Comparison of ENCODE assay signal across 13 cellular contexts in the genomic region with DNA sequence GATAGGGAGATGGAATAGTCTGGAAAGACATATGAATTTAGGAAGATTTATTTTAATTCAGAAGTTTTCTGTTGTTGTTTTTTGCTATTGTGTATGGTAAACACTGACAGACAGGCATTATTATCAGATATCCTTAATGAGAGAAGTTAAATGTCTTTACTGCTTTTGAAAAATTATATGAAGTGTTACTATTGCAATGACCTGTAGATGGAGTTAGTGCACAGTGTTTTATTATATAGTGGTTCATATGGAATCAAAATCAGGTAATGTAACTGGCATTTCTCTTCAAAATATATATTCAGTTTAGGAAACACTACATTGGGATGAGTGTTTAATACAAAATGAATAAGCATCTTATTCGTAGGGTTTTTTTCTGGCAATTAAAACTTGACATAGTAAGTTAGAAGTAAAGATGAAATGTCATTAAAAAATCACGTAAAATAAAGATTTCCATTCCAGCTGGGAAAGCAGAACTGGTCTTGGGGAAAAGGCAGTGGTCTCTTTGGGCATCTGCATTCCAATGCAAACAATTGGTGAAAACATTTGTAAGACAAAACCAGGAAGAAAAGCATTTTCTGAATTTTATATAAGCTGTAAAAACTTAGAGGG. TPM values are rescaled to one million over a fixed set of nuclear protein-coding genes. Genes with fewer than 3 reads are reported as not detected.
A peak's percentile ranks its signal among the peaks of the same experiment; 100 is the strongest.
DNase-seq lines count a peak whose midpoint lies in the region; ATAC-seq and TF ChIP-seq lines count a peak whose summit lies in the region.
"Had no signal": no experiment of that assay in that cellular context is flagged by ENCODE, and none has a peak within 500 bp of the region (broad histone marks: within the 10 kb centered on the region; RNA-seq: fewer than 3 reads in every experiment).

No MANE protein-coding gene starts in this region.

- no peak overlapping the region for H2BK5ac ChIP-seq in mesendoderm (ENCODE audit: low read length)

- no peak overlapping the region for H4K8ac ChIP-seq in mesendoderm (ENCODE audit: low read depth, low read length)

- H3K9ac ChIP-seq in mesendoderm (ENCODE audit: low read length): no peak overlapping the region

- no peak overlapping the region for H4K5ac ChIP-seq in mesendoderm (ENCODE audit: low read length)

- H3K4me3 ChIP-seq in BE2C (ENCODE audit: low read depth, low read length): no peak overlapping the region
- H3K4me3 ChIP-seq in mesendoderm (ENCODE audit: low read length): no peak overlapping the region

- no peak overlapping the region for H3K4me2 ChIP-seq in mesendoderm (ENCODE audit: low read length)

- H3K56ac ChIP-seq in mesendoderm (ENCODE audit: low read length): no peak overlapping the region

- H3K4me1 ChIP-seq in BE2C: peaks cover 17% of the 10 kb centered on the region
- H3K4me1 ChIP-seq in mesendoderm (ENCODE audit: control insufficient read depth, low read depth, low read length): no peaks in the 10 kb centered on the region

- intact Hi-C loops in natural killer cell (cut with micrococcal nuclease): no loop called here

- TF ChIP-seq CTCF in BE2C (IDR thresholded peaks at IDR 0.05; ENCODE audit: low read depth, low read length) (peak; percentile 41; the same call in 1 of the 2 replicates), glutamatergic neuron (IDR thresholded peaks at IDR 0.05; ENCODE audit: partially characterized antibody, unreplicated experiment) (peak; percentile 36), natural killer cell (IDR thresholded peaks at IDR 0.05) (no peak)

- H3K9me3 Mint-ChIP-seq in glutamatergic neuron (ENCODE audit: unreplicated experiment): no peaks in the 10 kb centered on the region
- H3K9me3 Mint-ChIP-seq in activated T-cell treated with anti-CD3 and anti-CD28 coated beads, Interleukin-2, amount 50 U/mL, for 24 hours: no peaks in the 10 kb centered on the region
- peaks cover 0 to 2% of the 10 kb centered on the region in 2 donors for H3K9me3 Mint-ChIP-seq in natural killer cell

- H3K27me3 ChIP-seq in BE2C (no peaks in the 10 kb centered on the region), mesendoderm (ENCODE audit: insufficient read depth, low read length, poor library complexity) (no peaks in the 10 kb centered on the region)

- no peak overlapping the region for H3K27ac ChIP-seq in mesendoderm (ENCODE audit: low read depth, low read length)

- peak; percentile 52 for ATAC-seq in GM21723 (IDR thresholded peaks at IDR 0.05; ENCODE audit: unreplicated experiment)
- ATAC-seq in HG03039 (IDR thresholded peaks at IDR 0.05; ENCODE audit: unreplicated experiment): no peak
- ATAC-seq in natural killer cell: no peak

- H3K79me2 ChIP-seq in mesendoderm (ENCODE audit: control insufficient read depth, insufficient read depth, low read length): no peaks in the 10 kb centered on the region

- H3K36me3 ChIP-seq in BE2C (no peaks in the 10 kb centered on the region), mesendoderm (ENCODE audit: control insufficient read depth, insufficient read depth, low read length) (no peaks in the 10 kb centered on the region)

- H3K27me3 Mint-ChIP-seq in glutamatergic neuron (ENCODE audit: unreplicated experiment): peaks cover 5% of the 10 kb centered on the region
- peaks cover 22% of the 10 kb centered on the region for H3K27me3 Mint-ChIP-seq in activated T-cell treated with anti-CD3 and anti-CD28 coated beads, Interleukin-2, amount 50 U/mL, for 24 hours
- peaks cover 0 to 4% of the 10 kb centered on the region in 2 donors for H3K27me3 Mint-ChIP-seq in natural killer cell (ENCODE audit: low read depth in 2 of 2)

- no peak overlapping the region for H3K4ac ChIP-seq in mesendoderm (ENCODE audit: low read depth, low read length)

- H3K36me3 Mint-ChIP-seq in glutamatergic neuron (ENCODE audit: unreplicated experiment): no peaks in the 10 kb centered on the region
- no peaks in the 10 kb centered on the region for H3K36me3 Mint-ChIP-seq in activated T-cell treated with anti-CD3 and anti-CD28 coated beads, Interleukin-2, amount 50 U/mL, for 24 hours (ENCODE audit: low read depth)
- no peaks in the 10 kb centered on the region for H3K36me3 Mint-ChIP-seq in natural killer cell

- WGBS in mesendoderm (ENCODE audit: extremely low coverage, insufficient coverage, low lambda C conversion rate): no CpG with 5 or more reads among the region's 2 CpGs

- H3K4me1 Mint-ChIP-seq in glutamatergic neuron (ENCODE audit: low read depth, unreplicated experiment) (peaks cover 3% of the 10 kb centered on the region), natural killer cell (no peaks in the 10 kb centered on the region)
- H3K4me1 Mint-ChIP-seq in activated T-cell treated with anti-CD3 and anti-CD28 coated beads, Interleukin-2, amount 50 U/mL, for 24 hours (ENCODE audit: low read depth): no peaks in the 10 kb centered on the region

- H3K4me3 Mint-ChIP-seq in glutamatergic neuron (ENCODE audit: unreplicated experiment) (no peak overlapping the region), natural killer cell (no peak overlapping the region)
- no peak overlapping the region for H3K4me3 Mint-ChIP-seq in activated T-cell treated with anti-CD3 and anti-CD28 coated beads, Interleukin-2, amount 50 U/mL, for 24 hours

- no peaks in the 10 kb centered on the region for H3K9me3 ChIP-seq in BE2C

- H3K27ac Mint-ChIP-seq in glutamatergic neuron (ENCODE audit: unreplicated experiment): no peak overlapping the region
- no peak overlapping the region for H3K27ac Mint-ChIP-seq in activated T-cell treated with anti-CD3 and anti-CD28 coated beads, Interleukin-2, amount 50 U/mL, for 24 hours
- no peak overlapping the region for H3K27ac Mint-ChIP-seq in natural killer cell

- no peak overlapping the region for H2BK15ac ChIP-seq in mesendoderm (replicated peaks; ENCODE audit: low read depth)

- H3K79me1 ChIP-seq in mesendoderm (ENCODE audit: low read length): no peaks in the 10 kb centered on the region

- no peak overlapping the region for H2BK120ac ChIP-seq in mesendoderm (ENCODE audit: low read depth, low read length)

- no peak overlapping the region for H2AK5ac ChIP-seq in mesendoderm (ENCODE audit: low read length)

- no peak overlapping the region for H3K23ac ChIP-seq in mesendoderm (ENCODE audit: low read length)

- DNase-seq in BE2C (no peak), RKO (ENCODE audit: low spot score) (peak; percentile 51), glutamatergic neuron (no peak), natural killer cell (no peak), mesendoderm (no peak)
- DNase-seq in activated T-cell treated with anti-CD3 and anti-CD28 coated beads, Interleukin-2, amount 50 U/mL, for 24 hours: no peak
- DNase-seq: activated naive CD4-positive, alpha-beta T cell treated with Interleukin-2 at 50 U/mL for 16 hours; Calu3; islet precursor cell; stimulated activated CD8-positive, alpha-beta memory T cell treated with anti-CD3 and anti-CD28 coated beads, Interleukin-4, amount 100 ng/mL, for 48 hours had no signal

- H3K18ac ChIP-seq in mesendoderm (ENCODE audit: low read length): no peak overlapping the region

RNA-seq across cellular contexts. Expression of gene GABRA1, which starts 3.9 kb away (rescaled TPM):
- 0.77 TPM for polyA plus RNA-seq in BE2C (2012; ENCODE audit: insufficient read depth, insufficient read length, low read depth)
- total RNA-seq in glutamatergic neuron (ENCODE audit: unreplicated experiment) (not detected), natural killer cell (not detected)
- polyA plus RNA-seq in mesendoderm (2013, experiment 1 of 2): 3.3 TPM
- 4.1 TPM for polyA plus RNA-seq in mesendoderm (2013, experiment 2 of 2)
- total RNA-seq: Calu3, pulmonary artery endothelial cell had no signal
